ENCODE assay signal across 1 cellular context in the genomic region with DNA sequence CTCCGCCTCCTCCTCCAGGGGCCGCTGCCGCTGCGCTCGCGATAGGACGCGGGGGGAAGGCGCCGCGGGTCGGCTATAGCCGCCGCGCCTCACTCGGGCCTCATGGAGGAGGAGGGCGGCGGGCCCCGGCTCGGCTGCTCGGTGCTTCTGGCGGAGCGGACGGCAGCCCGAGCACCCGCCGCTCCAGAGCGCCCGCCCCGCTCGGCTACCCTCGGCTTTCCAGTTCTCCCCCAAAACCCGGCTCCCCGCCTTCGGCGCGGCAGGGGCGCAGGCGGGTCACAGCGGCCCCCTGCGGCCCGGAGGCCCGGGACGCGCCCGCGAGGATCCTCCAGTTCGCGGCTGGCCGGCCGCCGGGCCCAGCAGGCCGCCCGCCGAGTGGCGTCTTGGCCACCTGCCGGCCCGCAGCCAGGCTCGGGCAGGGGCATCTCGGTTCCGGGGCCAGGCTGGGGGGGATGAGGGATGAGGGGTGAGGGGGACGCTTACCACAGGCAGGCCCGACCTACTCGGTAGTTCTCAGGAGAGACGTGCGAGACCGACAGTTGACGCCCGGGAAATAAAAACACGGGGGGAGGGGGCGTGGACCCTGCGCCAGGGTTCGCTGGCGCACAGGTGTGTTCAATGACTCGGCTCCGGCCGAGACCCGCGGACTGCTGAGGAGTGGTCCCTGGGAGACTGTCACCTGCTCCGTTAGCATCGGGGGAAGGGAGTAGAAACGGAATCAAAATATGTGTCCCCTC.
TF ChIP-seq lines count a peak whose summit lies in the region.

A gene with protein sequence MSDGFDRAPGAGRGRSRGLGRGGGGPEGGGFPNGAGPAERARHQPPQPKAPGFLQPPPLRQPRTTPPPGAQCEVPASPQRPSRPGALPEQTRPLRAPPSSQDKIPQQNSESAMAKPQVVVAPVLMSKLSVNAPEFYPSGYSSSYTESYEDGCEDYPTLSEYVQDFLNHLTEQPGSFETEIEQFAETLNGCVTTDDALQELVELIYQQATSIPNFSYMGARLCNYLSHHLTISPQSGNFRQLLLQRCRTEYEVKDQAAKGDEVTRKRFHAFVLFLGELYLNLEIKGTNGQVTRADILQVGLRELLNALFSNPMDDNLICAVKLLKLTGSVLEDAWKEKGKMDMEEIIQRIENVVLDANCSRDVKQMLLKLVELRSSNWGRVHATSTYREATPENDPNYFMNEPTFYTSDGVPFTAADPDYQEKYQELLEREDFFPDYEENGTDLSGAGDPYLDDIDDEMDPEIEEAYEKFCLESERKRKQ (minus strand): TSS at position 221 of the 737 bp plus-strand sequence. CDS start 231 bp downstream, outside the sequence.

TF ChIP-seq in HEK293, 187 proteins besides CTCF, POLR2A, EP300 and RAD21 (continued from another document and continues in another):
- TF ChIP-seq, protein P1, sequence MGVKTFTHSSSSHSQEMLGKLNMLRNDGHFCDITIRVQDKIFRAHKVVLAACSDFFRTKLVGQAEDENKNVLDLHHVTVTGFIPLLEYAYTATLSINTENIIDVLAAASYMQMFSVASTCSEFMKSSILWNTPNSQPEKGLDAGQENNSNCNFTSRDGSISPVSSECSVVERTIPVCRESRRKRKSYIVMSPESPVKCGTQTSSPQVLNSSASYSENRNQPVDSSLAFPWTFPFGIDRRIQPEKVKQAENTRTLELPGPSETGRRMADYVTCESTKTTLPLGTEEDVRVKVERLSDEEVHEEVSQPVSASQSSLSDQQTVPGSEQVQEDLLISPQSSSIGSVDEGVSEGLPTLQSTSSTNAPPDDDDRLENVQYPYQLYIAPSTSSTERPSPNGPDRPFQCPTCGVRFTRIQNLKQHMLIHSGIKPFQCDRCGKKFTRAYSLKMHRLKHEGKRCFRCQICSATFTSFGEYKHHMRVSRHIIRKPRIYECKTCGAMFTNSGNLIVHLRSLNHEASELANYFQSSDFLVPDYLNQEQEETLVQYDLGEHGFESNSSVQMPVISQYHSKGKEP (tag by site-specific recombination; IDR thresholded peaks at IDR 0.05) = peak; percentile 56; the same call in 1 of the 2 replicates
- TF ChIP-seq ZNF654 (tag by site-specific recombination; IDR thresholded peaks at IDR 0.05; ENCODE audit: low read depth) = no peak
- TF ChIP-seq ZNF830 (tag by site-specific recombination; IDR thresholded peaks at IDR 0.05; ENCODE audit: low read depth) = no peak
- TF ChIP-seq ZNF112 (tag by site-specific recombination; IDR thresholded peaks at IDR 0.05) = no peak
- TF ChIP-seq YY1 (tag by site-specific recombination; IDR thresholded peaks at IDR 0.05) = peak; percentile 20; the same call in 1 of the 2 replicates
- TF ChIP-seq, protein P2, sequence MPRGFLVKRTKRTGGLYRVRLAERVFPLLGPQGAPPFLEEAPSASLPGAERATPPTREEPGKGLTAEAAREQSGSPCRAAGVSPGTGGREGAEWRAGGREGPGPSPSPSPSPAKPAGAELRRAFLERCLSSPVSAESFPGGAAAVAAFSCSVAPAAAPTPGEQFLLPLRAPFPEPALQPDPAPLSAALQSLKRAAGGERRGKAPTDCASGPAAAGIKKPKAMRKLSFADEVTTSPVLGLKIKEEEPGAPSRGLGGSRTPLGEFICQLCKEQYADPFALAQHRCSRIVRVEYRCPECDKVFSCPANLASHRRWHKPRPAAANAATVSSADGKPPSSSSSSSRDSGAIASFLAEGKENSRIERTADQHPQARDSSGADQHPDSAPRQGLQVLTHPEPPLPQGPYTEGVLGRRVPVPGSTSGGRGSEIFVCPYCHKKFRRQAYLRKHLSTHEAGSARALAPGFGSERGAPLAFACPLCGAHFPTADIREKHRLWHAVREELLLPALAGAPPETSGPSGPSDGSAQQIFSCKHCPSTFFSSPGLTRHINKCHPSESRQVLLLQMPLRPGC (tag by site-specific recombination; IDR thresholded peaks at IDR 0.05) = no peak
- no peak for TF ChIP-seq ZNF391 (tag by site-specific recombination; IDR thresholded peaks at IDR 0.05; ENCODE audit: borderline replicate concordance, low read depth)
- TF ChIP-seq ZNF404 (tag by site-specific recombination; IDR thresholded peaks at IDR 0.05) = no peak
- no peak for TF ChIP-seq ZNF600 (tag by site-specific recombination; IDR thresholded peaks at IDR 0.05)
- TF ChIP-seq ZNF521 (tag by site-specific recombination; IDR thresholded peaks at IDR 0.05) = no peak
- no peak for TF ChIP-seq ZNF155 (tag by site-specific recombination; IDR thresholded peaks at IDR 0.05)
- TF ChIP-seq ZNF560 (tag by site-specific recombination; IDR thresholded peaks at IDR 0.05; ENCODE audit: borderline replicate concordance) = no peak
- TF ChIP-seq ZBTB17 (tag by site-specific recombination; IDR thresholded peaks at IDR 0.05) = no peak
- TF ChIP-seq KLF8 (tag by site-specific recombination; IDR thresholded peaks at IDR 0.05) = peak; percentile 40; the same call in 1 of the 2 replicates
- TF ChIP-seq, protein P3, sequence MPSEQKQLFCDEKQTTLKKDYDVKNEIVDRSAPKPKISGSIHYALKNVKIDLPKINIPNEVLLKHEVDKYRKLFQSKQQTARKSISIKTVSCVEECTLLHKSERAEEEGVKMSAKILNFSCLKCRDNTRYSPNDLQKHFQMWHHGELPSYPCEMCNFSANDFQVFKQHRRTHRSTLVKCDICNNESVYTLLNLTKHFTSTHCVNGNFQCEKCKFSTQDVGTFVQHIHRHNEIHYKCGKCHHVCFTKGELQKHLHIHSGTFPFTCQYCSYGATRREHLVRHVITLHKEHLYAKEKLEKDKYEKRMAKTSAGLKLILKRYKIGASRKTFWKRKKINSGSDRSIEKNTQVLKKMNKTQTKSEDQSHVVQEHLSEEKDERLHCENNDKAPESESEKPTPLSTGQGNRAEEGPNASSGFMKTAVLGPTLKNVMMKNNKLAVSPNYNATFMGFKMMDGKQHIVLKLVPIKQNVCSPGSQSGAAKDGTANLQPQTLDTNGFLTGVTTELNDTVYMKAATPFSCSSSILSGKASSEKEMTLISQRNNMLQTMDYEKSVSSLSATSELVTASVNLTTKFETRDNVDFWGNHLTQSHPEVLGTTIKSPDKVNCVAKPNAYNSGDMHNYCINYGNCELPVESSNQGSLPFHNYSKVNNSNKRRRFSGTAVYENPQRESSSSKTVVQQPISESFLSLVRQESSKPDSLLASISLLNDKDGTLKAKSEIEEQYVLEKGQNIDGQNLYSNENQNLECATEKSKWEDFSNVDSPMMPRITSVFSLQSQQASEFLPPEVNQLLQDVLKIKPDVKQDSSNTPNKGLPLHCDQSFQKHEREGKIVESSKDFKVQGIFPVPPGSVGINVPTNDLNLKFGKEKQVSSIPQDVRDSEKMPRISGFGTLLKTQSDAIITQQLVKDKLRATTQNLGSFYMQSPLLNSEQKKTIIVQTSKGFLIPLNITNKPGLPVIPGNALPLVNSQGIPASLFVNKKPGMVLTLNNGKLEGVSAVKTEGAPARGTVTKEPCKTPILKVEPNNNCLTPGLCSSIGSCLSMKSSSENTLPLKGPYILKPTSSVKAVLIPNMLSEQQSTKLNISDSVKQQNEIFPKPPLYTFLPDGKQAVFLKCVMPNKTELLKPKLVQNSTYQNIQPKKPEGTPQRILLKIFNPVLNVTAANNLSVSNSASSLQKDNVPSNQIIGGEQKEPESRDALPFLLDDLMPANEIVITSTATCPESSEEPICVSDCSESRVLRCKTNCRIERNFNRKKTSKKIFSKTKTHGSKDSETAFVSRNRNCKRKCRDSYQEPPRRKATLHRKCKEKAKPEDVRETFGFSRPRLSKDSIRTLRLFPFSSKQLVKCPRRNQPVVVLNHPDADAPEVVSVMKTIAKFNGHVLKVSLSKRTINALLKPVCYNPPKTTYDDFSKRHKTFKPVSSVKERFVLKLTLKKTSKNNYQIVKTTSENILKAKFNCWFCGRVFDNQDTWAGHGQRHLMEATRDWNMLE (tag by site-specific recombination; conservative IDR thresholded peaks at IDR 0.05; ENCODE audit: low read depth) = no peak
- no peak for TF ChIP-seq ZNF664 (tag by site-specific recombination; IDR thresholded peaks at IDR 0.05)
- no peak for TF ChIP-seq ZNF19 (tag by site-specific recombination; IDR thresholded peaks at IDR 0.05; ENCODE audit: low read depth)
- TF ChIP-seq ZFP41 (tag by site-specific recombination; IDR thresholded peaks at IDR 0.05; ENCODE audit: borderline replicate concordance) = no peak
- TF ChIP-seq ZNF624 (tag by site-specific recombination; IDR thresholded peaks at IDR 0.05) = no peak
- TF ChIP-seq SCRT2 (tag by site-specific recombination; IDR thresholded peaks at IDR 0.05) = 0 out of 2 replicates have a peak, but pooled peaks have one; percentile 10
- no peak for TF ChIP-seq ZNF629 (tag by site-specific recombination; IDR thresholded peaks at IDR 0.05)
- no peak for TF ChIP-seq SCRT1 (tag by site-specific recombination; IDR thresholded peaks at IDR 0.05; ENCODE audit: borderline replicate concordance)
- TF ChIP-seq ZNF302 (tag by site-specific recombination; IDR thresholded peaks at IDR 0.05; ENCODE audit: low read depth) = no peak
- TF ChIP-seq GLI2 (tag by site-specific recombination; IDR thresholded peaks at IDR 0.05; ENCODE audit: borderline replicate concordance, low read depth) = no peak
- TF ChIP-seq ZNF10 (tag by site-specific recombination; IDR thresholded peaks at IDR 0.05) = peak; percentile 37; the same call in 1 of the 2 replicates
- TF ChIP-seq ZFP69B (tag by site-specific recombination; IDR thresholded peaks at IDR 0.05) = peak; percentile 31; the same call in 1 of the 2 replicates
- peak; percentile 39; the same call in 1 of the 2 replicates for TF ChIP-seq ZNF501 (tag by site-specific recombination; IDR thresholded peaks at IDR 0.05)
- no peak for TF ChIP-seq ZNF248 (tag by site-specific recombination; IDR thresholded peaks at IDR 0.05)
- peak; percentile 40; the same call in 1 of the 2 replicates for TF ChIP-seq GLIS2 (tag by site-specific recombination; IDR thresholded peaks at IDR 0.05)
- TF ChIP-seq REPIN1 (tag by site-specific recombination; IDR thresholded peaks at IDR 0.05; ENCODE audit: low read depth) = no peak
- TF ChIP-seq ZNF274 (IDR thresholded peaks at IDR 0.05; ENCODE audit: low read length) = no peak
- TF ChIP-seq ZNF274 (tag by site-specific recombination; IDR thresholded peaks at IDR 0.05; ENCODE audit: borderline replicate concordance) = no peak
- no peak for TF ChIP-seq ZNF621 (tag by site-specific recombination; IDR thresholded peaks at IDR 0.05)
- no peak for TF ChIP-seq YY2 (tag by site-specific recombination; IDR thresholded peaks at IDR 0.05)
- TF ChIP-seq, protein P4, sequence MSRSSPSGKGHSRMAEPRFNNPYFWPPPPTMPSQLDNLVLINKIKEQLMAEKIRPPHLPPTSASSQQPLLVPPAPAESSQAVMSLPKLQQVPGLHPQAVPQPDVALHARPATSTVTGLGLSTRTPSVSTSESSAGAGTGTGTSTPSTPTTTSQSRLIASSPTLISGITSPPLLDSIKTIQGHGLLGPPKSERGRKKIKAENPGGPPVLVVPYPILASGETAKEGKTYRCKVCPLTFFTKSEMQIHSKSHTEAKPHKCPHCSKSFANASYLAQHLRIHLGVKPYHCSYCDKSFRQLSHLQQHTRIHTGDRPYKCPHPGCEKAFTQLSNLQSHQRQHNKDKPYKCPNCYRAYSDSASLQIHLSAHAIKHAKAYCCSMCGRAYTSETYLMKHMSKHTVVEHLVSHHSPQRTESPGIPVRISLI (tag by site-specific recombination; IDR thresholded peaks at IDR 0.05) = no peak
- TF ChIP-seq ZNF423 (tag by site-specific recombination; IDR thresholded peaks at IDR 0.05) = no peak
- no peak for TF ChIP-seq ZNF544 (tag by site-specific recombination; IDR thresholded peaks at IDR 0.05)
- TF ChIP-seq, protein P5, sequence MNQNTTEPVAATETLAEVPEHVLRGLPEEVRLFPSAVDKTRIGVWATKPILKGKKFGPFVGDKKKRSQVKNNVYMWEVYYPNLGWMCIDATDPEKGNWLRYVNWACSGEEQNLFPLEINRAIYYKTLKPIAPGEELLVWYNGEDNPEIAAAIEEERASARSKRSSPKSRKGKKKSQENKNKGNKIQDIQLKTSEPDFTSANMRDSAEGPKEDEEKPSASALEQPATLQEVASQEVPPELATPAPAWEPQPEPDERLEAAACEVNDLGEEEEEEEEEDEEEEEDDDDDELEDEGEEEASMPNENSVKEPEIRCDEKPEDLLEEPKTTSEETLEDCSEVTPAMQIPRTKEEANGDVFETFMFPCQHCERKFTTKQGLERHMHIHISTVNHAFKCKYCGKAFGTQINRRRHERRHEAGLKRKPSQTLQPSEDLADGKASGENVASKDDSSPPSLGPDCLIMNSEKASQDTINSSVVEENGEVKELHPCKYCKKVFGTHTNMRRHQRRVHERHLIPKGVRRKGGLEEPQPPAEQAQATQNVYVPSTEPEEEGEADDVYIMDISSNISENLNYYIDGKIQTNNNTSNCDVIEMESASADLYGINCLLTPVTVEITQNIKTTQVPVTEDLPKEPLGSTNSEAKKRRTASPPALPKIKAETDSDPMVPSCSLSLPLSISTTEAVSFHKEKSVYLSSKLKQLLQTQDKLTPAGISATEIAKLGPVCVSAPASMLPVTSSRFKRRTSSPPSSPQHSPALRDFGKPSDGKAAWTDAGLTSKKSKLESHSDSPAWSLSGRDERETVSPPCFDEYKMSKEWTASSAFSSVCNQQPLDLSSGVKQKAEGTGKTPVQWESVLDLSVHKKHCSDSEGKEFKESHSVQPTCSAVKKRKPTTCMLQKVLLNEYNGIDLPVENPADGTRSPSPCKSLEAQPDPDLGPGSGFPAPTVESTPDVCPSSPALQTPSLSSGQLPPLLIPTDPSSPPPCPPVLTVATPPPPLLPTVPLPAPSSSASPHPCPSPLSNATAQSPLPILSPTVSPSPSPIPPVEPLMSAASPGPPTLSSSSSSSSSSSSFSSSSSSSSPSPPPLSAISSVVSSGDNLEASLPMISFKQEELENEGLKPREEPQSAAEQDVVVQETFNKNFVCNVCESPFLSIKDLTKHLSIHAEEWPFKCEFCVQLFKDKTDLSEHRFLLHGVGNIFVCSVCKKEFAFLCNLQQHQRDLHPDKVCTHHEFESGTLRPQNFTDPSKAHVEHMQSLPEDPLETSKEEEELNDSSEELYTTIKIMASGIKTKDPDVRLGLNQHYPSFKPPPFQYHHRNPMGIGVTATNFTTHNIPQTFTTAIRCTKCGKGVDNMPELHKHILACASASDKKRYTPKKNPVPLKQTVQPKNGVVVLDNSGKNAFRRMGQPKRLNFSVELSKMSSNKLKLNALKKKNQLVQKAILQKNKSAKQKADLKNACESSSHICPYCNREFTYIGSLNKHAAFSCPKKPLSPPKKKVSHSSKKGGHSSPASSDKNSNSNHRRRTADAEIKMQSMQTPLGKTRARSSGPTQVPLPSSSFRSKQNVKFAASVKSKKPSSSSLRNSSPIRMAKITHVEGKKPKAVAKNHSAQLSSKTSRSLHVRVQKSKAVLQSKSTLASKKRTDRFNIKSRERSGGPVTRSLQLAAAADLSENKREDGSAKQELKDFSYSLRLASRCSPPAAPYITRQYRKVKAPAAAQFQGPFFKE (tag by site-specific recombination; IDR thresholded peaks at IDR 0.05; ENCODE audit: borderline replicate concordance) = no peak
- no peak for TF ChIP-seq ZNF792 (tag by site-specific recombination; IDR thresholded peaks at IDR 0.05)
- no peak for TF ChIP-seq ZNF514 (tag by site-specific recombination; IDR thresholded peaks at IDR 0.05)
- TF ChIP-seq, protein P6, sequence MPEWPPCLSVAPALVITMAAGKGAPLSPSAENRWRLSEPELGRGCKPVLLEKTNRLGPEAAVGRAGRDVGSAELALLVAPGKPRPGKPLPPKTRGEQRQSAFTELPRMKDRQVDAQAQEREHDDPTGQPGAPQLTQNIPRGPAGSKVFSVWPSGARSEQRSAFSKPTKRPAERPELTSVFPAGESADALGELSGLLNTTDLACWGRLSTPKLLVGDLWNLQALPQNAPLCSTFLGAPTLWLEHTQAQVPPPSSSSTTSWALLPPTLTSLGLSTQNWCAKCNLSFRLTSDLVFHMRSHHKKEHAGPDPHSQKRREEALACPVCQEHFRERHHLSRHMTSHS (tag by site-specific recombination; IDR thresholded peaks at IDR 0.05) = no peak
